ENCODE assay signal across 21 cellular contexts in the genomic region with DNA sequence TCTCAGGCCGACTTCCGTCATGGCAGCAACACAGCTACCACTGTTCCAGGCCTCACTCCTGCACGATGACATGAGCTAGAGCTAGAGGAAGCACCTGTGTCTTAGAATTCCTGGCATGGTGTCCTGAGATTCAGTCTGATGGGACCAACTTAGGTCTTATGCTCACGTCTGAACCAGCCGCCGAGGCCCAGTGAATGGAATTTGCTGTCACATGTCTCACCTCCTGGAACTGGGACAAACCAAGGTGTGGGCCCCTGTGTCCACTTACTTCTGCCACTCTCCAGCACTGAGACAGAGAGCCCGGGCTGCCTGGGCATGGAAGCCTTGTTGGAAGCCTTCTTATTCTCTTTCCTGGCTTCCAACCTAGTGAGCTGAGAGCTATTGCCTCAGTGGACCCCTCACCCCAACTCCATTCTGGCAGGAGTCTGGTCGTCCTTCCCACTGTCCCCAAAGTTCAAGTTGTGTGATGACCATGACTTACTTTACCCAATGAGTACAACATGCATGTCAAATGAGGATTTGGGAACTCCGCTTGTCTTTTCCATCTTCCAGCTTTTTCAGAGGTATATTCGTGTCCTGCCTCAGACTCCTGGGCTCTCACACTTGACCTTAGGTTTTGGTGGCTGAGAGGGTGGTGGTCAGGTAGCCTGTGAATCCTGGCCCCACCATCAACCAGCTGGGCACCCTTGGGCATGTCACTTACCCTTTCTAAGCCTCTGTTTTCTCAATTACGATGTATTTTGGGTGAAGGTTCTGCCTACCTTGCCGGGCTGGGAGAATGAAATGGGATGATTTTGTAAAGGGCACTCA.
"Had no signal": no experiment of that assay in that cellular context is flagged by ENCODE, and none has a peak within 500 bp of the region (broad histone marks: within the 10 kb centered on the region; RNA-seq: fewer than 3 reads in every experiment).

No MANE protein-coding gene starts in this region.

- H3K36me3 Mint-ChIP-seq: activated naive CD4-positive, alpha-beta T cell treated with anti-CD3 and anti-CD28 coated beads, Interleukin-2, amount 50 U/mL, for 24 hours; mesothelial cell of epicardium had no signal

- H3K4me3 ChIP-seq: adrenal gland, cardiac muscle cell, pancreas, upper lobe of left lung had no signal

- H3K4me3 Mint-ChIP-seq: activated CD8-positive, alpha-beta T cell treated with anti-CD3 and anti-CD28 coated beads for 36 hours; activated naive CD4-positive, alpha-beta T cell treated with anti-CD3 and anti-CD28 coated beads, Interleukin-2, amount 50 U/mL, for 24 hours; activated T-helper 17 cell treated with anti-CD3 and anti-CD28 coated beads, Interleukin-2, amount 50 U/mL, for 72 hours; mesothelial cell of epicardium; neural crest cell; stimulated activated naive B cell treated with anti-CD40 and anti-IgM and Interleukin-4, amounts not matched to agents 10 μg/mL and 1 μg/mL and 100 μg/mL, for 72 hours had no signal

- H3K9me3 ChIP-seq: adrenal gland, pancreas, upper lobe of left lung had no signal

- H3K27me3 ChIP-seq: adrenal gland, cardiac muscle cell, pancreas, upper lobe of left lung had no signal

- H3K27ac Mint-ChIP-seq: activated CD8-positive, alpha-beta T cell treated with anti-CD3 and anti-CD28 coated beads for 36 hours; activated naive CD4-positive, alpha-beta T cell treated with anti-CD3 and anti-CD28 coated beads, Interleukin-2, amount 50 U/mL, for 24 hours; activated T-helper 17 cell treated with anti-CD3 and anti-CD28 coated beads, Interleukin-2, amount 50 U/mL, for 72 hours; mesothelial cell of epicardium had no signal

- H3K27me3 Mint-ChIP-seq: activated CD8-positive, alpha-beta T cell treated with anti-CD3 and anti-CD28 coated beads for 36 hours; activated naive CD4-positive, alpha-beta T cell treated with anti-CD3 and anti-CD28 coated beads, Interleukin-2, amount 50 U/mL, for 24 hours; stimulated activated naive B cell treated with anti-CD40 and anti-IgM and Interleukin-4, amounts not matched to agents 10 μg/mL and 1 μg/mL and 100 μg/mL, for 72 hours had no signal

- H3K36me3 ChIP-seq: adrenal gland, cardiac muscle cell, pancreas, upper lobe of left lung had no signal

- ATAC-seq: activated CD4-positive, CD25-positive, alpha-beta regulatory T cell treated with anti-CD3 and anti-CD28 coated beads, Interleukin-2, amount 50 U/mL, for 24 hours; activated CD8-positive, alpha-beta T cell treated with anti-CD3 and anti-CD28 coated beads for 36 hours; activated T-helper 17 cell treated with anti-CD3 and anti-CD28 coated beads, Interleukin-2, amount 50 U/mL, for 72 hours; pancreas; SK-N-SH treated with all-trans-retinoic acid at 6 μM for 48 hours; stimulated activated naive B cell treated with anti-CD40 and anti-IgM and Interleukin-4, amounts not matched to agents 10 μg/mL and 1 μg/mL and 100 μg/mL, for 72 hours had no signal

- H3K9me3 Mint-ChIP-seq: activated CD8-positive, alpha-beta T cell treated with anti-CD3 and anti-CD28 coated beads for 36 hours; activated naive CD4-positive, alpha-beta T cell treated with anti-CD3 and anti-CD28 coated beads, Interleukin-2, amount 50 U/mL, for 24 hours; activated T-helper 17 cell treated with anti-CD3 and anti-CD28 coated beads, Interleukin-2, amount 50 U/mL, for 72 hours; neural crest cell; stimulated activated naive B cell treated with anti-CD40 and anti-IgM and Interleukin-4, amounts not matched to agents 10 μg/mL and 1 μg/mL and 100 μg/mL, for 72 hours had no signal

- H3K4me1 Mint-ChIP-seq: activated naive CD4-positive, alpha-beta T cell treated with anti-CD3 and anti-CD28 coated beads, Interleukin-2, amount 50 U/mL, for 24 hours; activated T-helper 17 cell treated with anti-CD3 and anti-CD28 coated beads, Interleukin-2, amount 50 U/mL, for 72 hours; stimulated activated naive B cell treated with anti-CD40 and anti-IgM and Interleukin-4, amounts not matched to agents 10 μg/mL and 1 μg/mL and 100 μg/mL, for 72 hours had no signal

- DNase-seq: activated CD8-positive, alpha-beta T cell treated with anti-CD3 and anti-CD28 coated beads for 36 hours; effector CD8-positive, alpha-beta T cell; foreskin fibroblast; glutamatergic neuron; hypothalamus; kidney glomerular epithelial cell; SHP77 treated with DMSO at 0.1 percent for 48 hours; stimulated activated CD4-positive, alpha-beta T cell treated with anti-CD3 and anti-CD28 coated beads, Interleukin-1b, Interleukin-23, amount 100 ng/mL, for 48 hours; stimulated activated naive B cell treated with anti-CD40 and anti-IgM and Interleukin-4, amounts not matched to agents 10 μg/mL and 1 μg/mL and 100 μg/mL, for 72 hours; T-helper 1 cell; T1000 had no signal

- H3K27ac ChIP-seq: adrenal gland, cardiac muscle cell, pancreas, upper lobe of left lung had no signal
